2 cellular contexts compared by ENCODE assay signal in the genomic region with DNA sequence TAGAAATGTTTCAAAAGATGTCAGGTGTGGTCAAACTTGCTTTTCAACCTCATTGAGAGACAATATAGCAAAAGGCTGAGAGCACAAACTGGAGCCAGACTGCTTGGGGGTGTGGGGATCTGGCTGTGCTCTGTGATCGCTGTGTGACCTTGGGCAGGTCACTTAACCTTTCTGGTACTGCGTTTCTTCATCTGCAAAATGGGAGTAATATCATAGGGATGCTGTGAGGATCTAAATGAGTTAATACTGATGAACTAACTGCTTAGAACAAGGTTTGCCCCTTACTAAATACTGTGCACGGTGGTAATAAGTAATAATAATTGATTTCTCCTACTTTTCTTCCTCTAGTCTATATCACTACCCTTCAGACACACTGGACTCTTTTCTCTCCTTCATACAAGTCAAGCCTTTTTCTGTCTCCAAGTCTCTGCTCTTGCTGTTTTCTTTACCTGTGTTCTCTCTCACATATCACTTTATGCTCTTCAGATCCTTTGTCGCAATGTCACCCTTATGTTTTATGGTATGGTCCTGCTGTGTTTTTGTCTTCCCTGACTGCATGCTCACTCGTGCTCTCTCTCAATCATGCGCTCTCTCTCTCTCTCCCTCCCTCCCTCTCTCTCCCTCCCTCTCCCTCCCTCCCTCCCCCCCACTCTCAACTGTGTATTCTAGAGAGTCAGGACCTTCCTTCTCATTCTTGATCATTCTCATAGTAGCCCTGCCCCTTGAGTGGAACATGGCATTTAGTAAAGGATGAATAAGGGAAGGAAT.
A peak's percentile ranks its signal among the peaks of the same experiment; 100 is the strongest.
TF ChIP-seq lines count a peak whose summit lies in the region.

No MANE protein-coding gene starts in this region.

TF ChIP-seq in HepG2, 621 proteins besides CTCF, POLR2A, EP300 and RAD21:
- TF ChIP-seq SSRP1 (CRISPR knock-in tag; IDR thresholded peaks at IDR 0.05): no peak
- TF ChIP-seq ZNF768 (CRISPR knock-in tag; IDR thresholded peaks at IDR 0.05): peak; percentile 81
- TF ChIP-seq PCBP2 (optimal IDR thresholded peaks at IDR 0.05; ENCODE audit: low read depth, low read length, poor library complexity, severe bottlenecking): peak; percentile 66
- TF ChIP-seq HNRNPK (IDR thresholded peaks at IDR 0.05; ENCODE audit: low read depth, low read length, poor library complexity, severe bottlenecking): peak; percentile 79
- TF ChIP-seq, protein P1, sequence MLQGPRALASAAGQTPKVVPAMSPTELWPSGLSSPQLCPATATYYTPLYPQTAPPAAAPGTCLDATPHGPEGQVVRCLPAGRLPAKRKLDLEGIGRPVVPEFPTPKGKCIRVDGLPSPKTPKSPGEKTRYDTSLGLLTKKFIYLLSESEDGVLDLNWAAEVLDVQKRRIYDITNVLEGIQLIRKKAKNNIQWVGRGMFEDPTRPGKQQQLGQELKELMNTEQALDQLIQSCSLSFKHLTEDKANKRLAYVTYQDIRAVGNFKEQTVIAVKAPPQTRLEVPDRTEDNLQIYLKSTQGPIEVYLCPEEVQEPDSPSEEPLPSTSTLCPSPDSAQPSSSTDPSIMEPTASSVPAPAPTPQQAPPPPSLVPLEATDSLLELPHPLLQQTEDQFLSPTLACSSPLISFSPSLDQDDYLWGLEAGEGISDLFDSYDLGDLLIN (CRISPR knock-in tag; IDR thresholded peaks at IDR 0.05; ENCODE audit: borderline replicate concordance): no peak

TF ChIP-seq in K562, 482 proteins besides CTCF, POLR2A, EP300 and RAD21:
- peak; percentile 67; the same call in 1 of the 2 replicates for TF ChIP-seq HDAC2 (IDR thresholded peaks at IDR 0.05)
- no peak for TF ChIP-seq ZNF143 (CRISPR knock-in tag; IDR thresholded peaks at IDR 0.05)
- no peak for TF ChIP-seq MEIS2 (IDR thresholded peaks at IDR 0.05; ENCODE audit: partially characterized antibody)
- peak in 1 of 2 experiments; percentile 34; a peak in 1 of 4 replicates for TF ChIP-seq RCOR1 (IDR thresholded peaks at IDR 0.05; ENCODE audit: borderline replicate concordance in 1 of 2, low read depth in 2 of 2, low read length in 2 of 2)
- TF ChIP-seq ZNF699 (CRISPR knock-in tag; IDR thresholded peaks at IDR 0.05; ENCODE audit: insufficient replicate concordance): no peak
- peak; percentile 88 for TF ChIP-seq ZNF24 (IDR thresholded peaks at IDR 0.05)
- TF ChIP-seq YY1 (IDR thresholded peaks at IDR 0.05; ENCODE audit: borderline replicate concordance in 1 of 3, control insufficient read depth in 1 of 3, extremely low read depth in 1 of 3, insufficient read depth in 3 of 3, insufficient read length in 1 of 3, insufficient replicate concordance in 2 of 3, low read depth in 1 of 3, low read length in 2 of 3): no peak
- TF ChIP-seq RBM25 (IDR thresholded peaks at IDR 0.05; ENCODE audit: low read depth, low read length, severe bottlenecking): peak; percentile 91
- TF ChIP-seq ZFX (CRISPR knock-in tag; IDR thresholded peaks at IDR 0.05): no peak
- TF ChIP-seq, protein P2, sequence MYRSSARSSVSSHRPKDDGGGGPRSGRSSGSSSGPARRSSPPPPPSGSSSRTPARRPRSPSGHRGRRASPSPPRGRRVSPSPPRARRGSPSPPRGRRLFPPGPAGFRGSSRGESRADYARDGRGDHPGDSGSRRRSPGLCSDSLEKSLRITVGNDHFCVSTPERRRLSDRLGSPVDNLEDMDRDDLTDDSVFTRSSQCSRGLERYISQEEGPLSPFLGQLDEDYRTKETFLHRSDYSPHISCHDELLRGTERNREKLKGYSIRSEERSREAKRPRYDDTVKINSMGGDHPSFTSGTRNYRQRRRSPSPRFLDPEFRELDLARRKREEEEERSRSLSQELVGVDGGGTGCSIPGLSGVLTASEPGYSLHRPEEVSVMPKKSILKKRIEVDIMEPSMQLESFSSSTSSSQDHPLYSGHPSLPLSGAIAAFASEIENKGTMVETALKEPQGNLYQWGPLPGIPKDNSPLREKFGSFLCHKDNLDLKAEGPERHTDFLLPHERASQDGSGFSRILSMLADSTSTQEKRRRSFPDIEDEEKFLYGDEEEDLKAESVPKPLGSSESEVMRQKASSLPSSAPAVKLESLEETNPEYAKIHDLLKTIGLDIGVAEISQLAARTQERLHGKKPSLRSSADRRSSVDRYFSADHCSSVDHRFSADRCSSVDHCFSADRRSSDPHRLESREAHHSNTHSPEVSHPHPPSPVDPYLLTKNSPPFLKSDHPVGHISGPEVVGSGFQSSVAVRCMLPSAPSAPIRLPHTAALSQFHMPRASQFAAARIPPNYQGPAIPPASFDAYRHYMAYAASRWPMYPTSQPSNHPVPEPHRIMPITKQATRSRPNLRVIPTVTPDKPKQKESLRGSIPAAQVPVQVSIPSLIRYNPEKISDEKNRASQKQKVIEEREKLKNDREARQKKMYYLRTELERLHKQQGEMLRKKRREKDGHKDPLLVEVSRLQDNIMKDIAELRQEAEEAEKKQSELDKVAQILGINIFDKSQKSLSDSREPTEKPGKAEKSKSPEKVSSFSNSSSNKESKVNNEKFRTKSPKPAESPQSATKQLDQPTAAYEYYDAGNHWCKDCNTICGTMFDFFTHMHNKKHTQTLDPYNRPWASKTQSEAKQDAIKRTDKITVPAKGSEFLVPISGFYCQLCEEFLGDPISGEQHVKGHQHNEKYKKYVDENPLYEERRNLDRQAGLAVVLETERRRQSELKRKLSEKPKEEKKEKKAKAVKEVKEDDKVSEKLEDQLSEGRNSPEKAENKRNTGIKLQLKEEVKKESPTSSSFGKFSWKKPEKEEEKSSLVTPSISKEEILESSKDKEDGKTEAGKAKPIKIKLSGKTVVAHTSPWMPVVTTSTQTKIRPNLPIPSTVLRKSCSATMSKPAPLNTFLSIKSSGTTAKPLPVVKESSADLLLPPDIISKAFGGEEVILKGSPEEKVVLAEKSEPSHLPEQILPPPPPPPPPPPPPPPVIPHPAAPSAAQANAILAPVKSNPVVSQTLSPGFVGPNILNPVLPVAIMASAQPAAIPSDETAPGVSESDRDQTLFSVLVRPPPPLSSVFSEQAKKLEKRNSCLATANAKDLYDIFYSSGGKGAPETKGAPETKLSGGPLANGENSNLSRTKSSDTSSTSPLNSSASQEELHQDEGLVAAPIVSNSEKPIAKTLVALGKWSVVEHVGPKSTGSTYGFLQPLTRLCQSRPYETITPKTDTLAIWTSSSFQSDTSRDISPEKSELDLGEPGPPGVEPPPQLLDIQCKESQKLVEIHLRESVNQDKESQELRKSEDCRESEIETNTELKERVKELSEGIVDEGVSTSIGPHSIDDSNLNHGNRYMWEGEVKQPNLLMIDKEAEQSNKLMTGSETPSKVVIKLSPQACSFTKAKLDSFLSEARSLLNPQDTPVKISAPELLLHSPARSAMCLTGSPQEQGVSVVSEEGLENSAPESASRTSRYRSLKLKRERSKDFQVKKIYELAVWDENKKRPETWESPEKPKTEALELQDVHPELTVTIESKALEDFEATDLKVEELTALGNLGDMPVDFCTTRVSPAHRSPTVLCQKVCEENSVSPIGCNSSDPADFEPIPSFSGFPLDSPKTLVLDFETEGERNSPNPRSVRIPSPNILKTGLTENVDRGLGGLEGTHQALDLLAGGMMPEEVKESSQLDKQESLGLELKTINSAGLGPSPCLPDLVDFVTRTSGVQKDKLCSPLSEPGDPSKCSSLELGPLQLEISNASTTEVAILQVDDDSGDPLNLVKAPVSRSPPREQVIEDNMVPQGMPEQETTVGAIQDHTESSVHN (IDR thresholded peaks at IDR 0.05; ENCODE audit: borderline replicate concordance in 1 of 2, low read depth in 1 of 2): no peak
- TF ChIP-seq, protein P3, sequence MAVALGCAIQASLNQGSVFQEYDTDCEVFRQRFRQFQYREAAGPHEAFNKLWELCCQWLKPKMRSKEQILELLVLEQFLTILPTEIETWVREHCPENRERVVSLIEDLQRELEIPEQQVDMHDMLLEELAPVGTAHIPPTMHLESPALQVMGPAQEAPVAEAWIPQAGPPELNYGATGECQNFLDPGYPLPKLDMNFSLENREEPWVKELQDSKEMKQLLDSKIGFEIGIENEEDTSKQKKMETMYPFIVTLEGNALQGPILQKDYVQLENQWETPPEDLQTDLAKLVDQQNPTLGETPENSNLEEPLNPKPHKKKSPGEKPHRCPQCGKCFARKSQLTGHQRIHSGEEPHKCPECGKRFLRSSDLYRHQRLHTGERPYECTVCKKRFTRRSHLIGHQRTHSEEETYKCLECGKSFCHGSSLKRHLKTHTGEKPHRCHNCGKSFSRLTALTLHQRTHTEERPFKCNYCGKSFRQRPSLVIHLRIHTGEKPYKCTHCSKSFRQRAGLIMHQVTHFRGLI (CRISPR knock-in tag; IDR thresholded peaks at IDR 0.05): no peak
- peak; percentile 92 for TF ChIP-seq BCOR (IDR thresholded peaks at IDR 0.05)
- 0 out of 2 replicates have a peak, but pooled peaks have one; percentile 22 for TF ChIP-seq OTX1 (CRISPR knock-in tag; IDR thresholded peaks at IDR 0.05)
- no peak for TF ChIP-seq SRSF9 (IDR thresholded peaks at IDR 0.05; ENCODE audit: borderline replicate concordance, low read depth, low read length)
- TF ChIP-seq, protein P4, sequence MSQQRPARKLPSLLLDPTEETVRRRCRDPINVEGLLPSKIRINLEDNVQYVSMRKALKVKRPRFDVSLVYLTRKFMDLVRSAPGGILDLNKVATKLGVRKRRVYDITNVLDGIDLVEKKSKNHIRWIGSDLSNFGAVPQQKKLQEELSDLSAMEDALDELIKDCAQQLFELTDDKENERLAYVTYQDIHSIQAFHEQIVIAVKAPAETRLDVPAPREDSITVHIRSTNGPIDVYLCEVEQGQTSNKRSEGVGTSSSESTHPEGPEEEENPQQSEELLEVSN (IDR thresholded peaks at IDR 0.05; ENCODE audit: borderline replicate concordance in 1 of 2, extremely low read depth in 1 of 2, insufficient read depth in 1 of 2, insufficient read length in 1 of 2, low read depth in 1 of 2, low read length in 1 of 2, poor library complexity in 1 of 2, severe bottlenecking in 1 of 2): no peak
- TF ChIP-seq PTBP1 (IDR thresholded peaks at IDR 0.05; ENCODE audit: low read depth, low read length): no peak
- no peak for TF ChIP-seq ARNT (IDR thresholded peaks at IDR 0.05)
- TF ChIP-seq ZFP36 (IDR thresholded peaks at IDR 0.05; ENCODE audit: low read depth, low read length, partially characterized antibody): peak; percentile 76
- TF ChIP-seq KLF6 (CRISPR knock-in tag; IDR thresholded peaks at IDR 0.05; ENCODE audit: borderline replicate concordance): no peak
- no peak for TF ChIP-seq HEY1 (CRISPR knock-in tag; IDR thresholded peaks at IDR 0.05; ENCODE audit: borderline replicate concordance)
- TF ChIP-seq KDM1A (IDR thresholded peaks at IDR 0.05): peak; percentile 45 to 72
- TF ChIP-seq HDAC1 (IDR thresholded peaks at IDR 0.05): no peak
- TF ChIP-seq, protein P5, sequence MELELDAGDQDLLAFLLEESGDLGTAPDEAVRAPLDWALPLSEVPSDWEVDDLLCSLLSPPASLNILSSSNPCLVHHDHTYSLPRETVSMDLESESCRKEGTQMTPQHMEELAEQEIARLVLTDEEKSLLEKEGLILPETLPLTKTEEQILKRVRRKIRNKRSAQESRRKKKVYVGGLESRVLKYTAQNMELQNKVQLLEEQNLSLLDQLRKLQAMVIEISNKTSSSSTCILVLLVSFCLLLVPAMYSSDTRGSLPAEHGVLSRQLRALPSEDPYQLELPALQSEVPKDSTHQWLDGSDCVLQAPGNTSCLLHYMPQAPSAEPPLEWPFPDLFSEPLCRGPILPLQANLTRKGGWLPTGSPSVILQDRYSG (tag; conservative IDR thresholded peaks at IDR 0.05; ENCODE audit: low read depth): no peak
- TF ChIP-seq, protein P6, sequence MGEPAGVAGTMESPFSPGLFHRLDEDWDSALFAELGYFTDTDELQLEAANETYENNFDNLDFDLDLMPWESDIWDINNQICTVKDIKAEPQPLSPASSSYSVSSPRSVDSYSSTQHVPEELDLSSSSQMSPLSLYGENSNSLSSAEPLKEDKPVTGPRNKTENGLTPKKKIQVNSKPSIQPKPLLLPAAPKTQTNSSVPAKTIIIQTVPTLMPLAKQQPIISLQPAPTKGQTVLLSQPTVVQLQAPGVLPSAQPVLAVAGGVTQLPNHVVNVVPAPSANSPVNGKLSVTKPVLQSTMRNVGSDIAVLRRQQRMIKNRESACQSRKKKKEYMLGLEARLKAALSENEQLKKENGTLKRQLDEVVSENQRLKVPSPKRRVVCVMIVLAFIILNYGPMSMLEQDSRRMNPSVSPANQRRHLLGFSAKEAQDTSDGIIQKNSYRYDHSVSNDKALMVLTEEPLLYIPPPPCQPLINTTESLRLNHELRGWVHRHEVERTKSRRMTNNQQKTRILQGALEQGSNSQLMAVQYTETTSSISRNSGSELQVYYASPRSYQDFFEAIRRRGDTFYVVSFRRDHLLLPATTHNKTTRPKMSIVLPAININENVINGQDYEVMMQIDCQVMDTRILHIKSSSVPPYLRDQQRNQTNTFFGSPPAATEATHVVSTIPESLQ (CRISPR knock-in tag; IDR thresholded peaks at IDR 0.05): no peak
- TF ChIP-seq SMARCA5 (IDR thresholded peaks at IDR 0.05): peak; percentile 88
- TF ChIP-seq PTTG1 (tag; IDR thresholded peaks at IDR 0.05; ENCODE audit: low read depth): no peak
- TF ChIP-seq ADNP (tag; IDR thresholded peaks at IDR 0.05): 0 out of 2 replicates have a peak, but pooled peaks have one; percentile 52
- TF ChIP-seq FOXK1 (CRISPR knock-in tag; IDR thresholded peaks at IDR 0.05; ENCODE audit: borderline replicate concordance): no peak
- no peak for TF ChIP-seq ZNF764 (CRISPR knock-in tag; IDR thresholded peaks at IDR 0.05; ENCODE audit: low read depth)
